In the genomic region with DNA sequence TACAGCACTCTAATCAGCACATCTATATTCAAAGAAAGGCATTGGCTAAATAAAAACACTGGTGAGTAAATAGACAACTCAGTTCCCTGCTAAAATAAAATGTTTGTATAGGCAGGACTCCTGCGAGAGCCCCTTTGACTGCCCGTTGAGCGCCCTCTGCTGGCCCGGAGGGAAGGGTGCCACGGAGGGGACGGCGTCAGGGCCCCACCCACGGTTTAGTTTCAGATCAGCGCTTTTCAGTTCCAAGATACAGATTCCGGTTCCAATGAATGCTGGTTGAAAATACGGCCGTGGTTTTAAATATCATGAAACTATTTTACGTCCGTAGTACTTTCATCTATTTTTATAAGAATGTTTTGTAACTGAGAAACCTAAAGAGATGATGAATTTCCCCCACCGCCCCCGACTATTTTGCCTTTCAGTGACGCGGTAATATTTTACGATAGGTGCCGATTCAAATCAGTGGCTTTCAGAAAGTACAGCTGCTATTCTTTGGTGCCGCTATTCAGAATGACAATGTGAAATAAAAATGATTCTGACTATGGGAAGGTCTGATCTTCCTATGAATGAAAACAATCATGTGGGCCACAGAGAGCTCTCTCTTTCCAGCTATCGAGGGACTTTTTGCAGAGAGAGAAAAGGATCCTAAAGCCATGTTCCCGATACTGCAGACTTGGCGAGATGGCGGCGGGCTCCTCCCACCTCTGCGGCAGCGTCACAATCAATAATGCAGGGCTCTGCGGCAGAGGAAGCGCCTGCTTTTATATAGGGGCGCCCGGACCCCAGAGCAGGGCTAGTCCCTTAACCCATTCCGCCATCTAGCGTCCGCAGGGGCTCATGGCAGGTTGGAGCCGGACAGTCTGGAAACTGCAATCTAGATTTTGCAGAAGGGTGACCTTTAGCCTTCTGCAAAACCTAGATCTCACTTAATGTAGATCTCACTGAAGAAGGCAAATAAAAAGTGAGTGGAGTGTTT, we compare ENCODE assay signal across 1 cellular context.
TF ChIP-seq lines count a peak whose summit lies in the region.

No MANE protein-coding gene starts in this region.

TF ChIP-seq in SK-N-SH, 30 proteins besides CTCF, POLR2A, EP300 and RAD21 (continued from another document):
- TF ChIP-seq, protein P1, sequence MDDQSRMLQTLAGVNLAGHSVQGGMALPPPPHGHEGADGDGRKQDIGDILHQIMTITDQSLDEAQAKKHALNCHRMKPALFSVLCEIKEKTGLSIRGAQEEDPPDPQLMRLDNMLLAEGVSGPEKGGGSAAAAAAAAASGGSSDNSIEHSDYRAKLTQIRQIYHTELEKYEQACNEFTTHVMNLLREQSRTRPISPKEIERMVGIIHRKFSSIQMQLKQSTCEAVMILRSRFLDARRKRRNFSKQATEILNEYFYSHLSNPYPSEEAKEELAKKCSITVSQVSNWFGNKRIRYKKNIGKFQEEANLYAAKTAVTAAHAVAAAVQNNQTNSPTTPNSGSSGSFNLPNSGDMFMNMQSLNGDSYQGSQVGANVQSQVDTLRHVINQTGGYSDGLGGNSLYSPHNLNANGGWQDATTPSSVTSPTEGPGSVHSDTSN (IDR thresholded peaks at IDR 0.05), result peak; percentile 36; the same call in 1 of the 2 replicates
- TF ChIP-seq EZH2phosphoT487 (IDR thresholded peaks at IDR 0.05; ENCODE audit: borderline replicate concordance, low read depth), result no peak
- no peak for TF ChIP-seq GABPA (IDR thresholded peaks at IDR 0.05; ENCODE audit: low read depth)
- TF ChIP-seq, protein P2, sequence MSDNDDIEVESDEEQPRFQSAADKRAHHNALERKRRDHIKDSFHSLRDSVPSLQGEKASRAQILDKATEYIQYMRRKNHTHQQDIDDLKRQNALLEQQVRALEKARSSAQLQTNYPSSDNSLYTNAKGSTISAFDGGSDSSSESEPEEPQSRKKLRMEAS (IDR thresholded peaks at IDR 0.05; ENCODE audit: low read depth), result peak; percentile 39; the same call in 1 of the 2 replicates
- peak; percentile 83 for TF ChIP-seq YY1 (IDR thresholded peaks at IDR 0.05; ENCODE audit: low read depth)
- TF ChIP-seq, protein P3, sequence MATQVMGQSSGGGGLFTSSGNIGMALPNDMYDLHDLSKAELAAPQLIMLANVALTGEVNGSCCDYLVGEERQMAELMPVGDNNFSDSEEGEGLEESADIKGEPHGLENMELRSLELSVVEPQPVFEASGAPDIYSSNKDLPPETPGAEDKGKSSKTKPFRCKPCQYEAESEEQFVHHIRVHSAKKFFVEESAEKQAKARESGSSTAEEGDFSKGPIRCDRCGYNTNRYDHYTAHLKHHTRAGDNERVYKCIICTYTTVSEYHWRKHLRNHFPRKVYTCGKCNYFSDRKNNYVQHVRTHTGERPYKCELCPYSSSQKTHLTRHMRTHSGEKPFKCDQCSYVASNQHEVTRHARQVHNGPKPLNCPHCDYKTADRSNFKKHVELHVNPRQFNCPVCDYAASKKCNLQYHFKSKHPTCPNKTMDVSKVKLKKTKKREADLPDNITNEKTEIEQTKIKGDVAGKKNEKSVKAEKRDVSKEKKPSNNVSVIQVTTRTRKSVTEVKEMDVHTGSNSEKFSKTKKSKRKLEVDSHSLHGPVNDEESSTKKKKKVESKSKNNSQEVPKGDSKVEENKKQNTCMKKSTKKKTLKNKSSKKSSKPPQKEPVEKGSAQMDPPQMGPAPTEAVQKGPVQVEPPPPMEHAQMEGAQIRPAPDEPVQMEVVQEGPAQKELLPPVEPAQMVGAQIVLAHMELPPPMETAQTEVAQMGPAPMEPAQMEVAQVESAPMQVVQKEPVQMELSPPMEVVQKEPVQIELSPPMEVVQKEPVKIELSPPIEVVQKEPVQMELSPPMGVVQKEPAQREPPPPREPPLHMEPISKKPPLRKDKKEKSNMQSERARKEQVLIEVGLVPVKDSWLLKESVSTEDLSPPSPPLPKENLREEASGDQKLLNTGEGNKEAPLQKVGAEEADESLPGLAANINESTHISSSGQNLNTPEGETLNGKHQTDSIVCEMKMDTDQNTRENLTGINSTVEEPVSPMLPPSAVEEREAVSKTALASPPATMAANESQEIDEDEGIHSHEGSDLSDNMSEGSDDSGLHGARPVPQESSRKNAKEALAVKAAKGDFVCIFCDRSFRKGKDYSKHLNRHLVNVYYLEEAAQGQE (IDR thresholded peaks at IDR 0.05; ENCODE audit: low read depth, low read length), result 0 out of 2 replicates have a peak, but pooled peaks have one; percentile 34
- no peak for TF ChIP-seq FOXM1 (IDR thresholded peaks at IDR 0.05; ENCODE audit: low read depth)
- no peak for TF ChIP-seq TEAD4 (IDR thresholded peaks at IDR 0.05; ENCODE audit: borderline replicate concordance, insufficient read depth)
- TF ChIP-seq SIN3A (IDR thresholded peaks at IDR 0.05; ENCODE audit: borderline replicate concordance, low read depth, low read length), result peak; percentile 77; the same call in 1 of the 2 replicates
- peak; percentile 59 for TF ChIP-seq CHD2 (IDR thresholded peaks at IDR 0.05; ENCODE audit: low read length, partially characterized antibody)
- TF ChIP-seq NRF1 (IDR thresholded peaks at IDR 0.05; ENCODE audit: low read depth, low read length), result no peak
- TF ChIP-seq RFX5 (IDR thresholded peaks at IDR 0.05; ENCODE audit: low read length), result peak; percentile 73; the same call in 1 of the 2 replicates
- no peak for TF ChIP-seq NFIC (IDR thresholded peaks at IDR 0.05; ENCODE audit: borderline replicate concordance)
- TF ChIP-seq MEF2A (IDR thresholded peaks at IDR 0.05; ENCODE audit: borderline replicate concordance, low read depth), result no peak
- no peak for TF ChIP-seq RXRA (IDR thresholded peaks at IDR 0.05; ENCODE audit: borderline replicate concordance, low read depth)
- peak; percentile 87 for TF ChIP-seq POLR2AphosphoS5 (IDR thresholded peaks at IDR 0.05; ENCODE audit: low read depth, low read length)
- TF ChIP-seq FOSL2 (IDR thresholded peaks at IDR 0.05; ENCODE audit: borderline replicate concordance, low read depth), result no peak
- peak; percentile 68 for TF ChIP-seq MXI1 (IDR thresholded peaks at IDR 0.05; ENCODE audit: low read depth, low read length)
